Comparison of ENCODE assay signal across 13 cellular contexts in the genomic region with DNA sequence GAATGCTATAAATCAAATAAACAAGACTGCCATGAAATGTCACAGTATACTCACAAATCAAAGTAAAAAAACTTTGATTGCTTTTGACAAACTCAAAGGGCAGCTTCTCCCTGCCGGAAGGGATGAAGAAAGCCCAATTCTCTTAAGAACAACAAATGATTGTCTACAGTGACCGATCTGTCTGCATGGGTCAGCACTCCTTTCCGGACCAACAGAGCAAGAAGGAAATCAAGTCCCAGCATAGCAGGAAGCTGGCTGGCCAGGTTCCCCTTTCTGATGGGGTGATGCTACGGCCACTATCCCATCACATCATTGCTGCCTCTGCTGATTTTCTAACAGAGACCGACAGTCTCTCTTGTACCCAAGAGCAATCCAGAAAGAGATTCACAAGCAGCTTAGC. TPM values are rescaled to one million over a fixed set of nuclear protein-coding genes. Genes with fewer than 3 reads are reported as not detected.
DNase-seq lines count a peak whose midpoint lies in the region; ATAC-seq and TF ChIP-seq lines count a peak whose summit lies in the region.
"Had no signal": no experiment of that assay in that cellular context is flagged by ENCODE, and none has a peak within 500 bp of the region (broad histone marks: within the 10 kb centered on the region; RNA-seq: fewer than 3 reads in every experiment).

No MANE protein-coding gene starts in this region.

- TF ChIP-seq CTCF in mucosa of descending colon (IDR thresholded peaks at IDR 0.05), result no peak

- DNase-seq in foreskin melanocyte (peak; percentile 67), mucosa of descending colon (no peak), superior temporal gyrus (ENCODE audit: extremely low spot score) (peak; percentile 43), NCI-H2107 treated with DMSO at 0.1 percent for 48 hours (lab: John Stamatoyannopoulos, UW; ENCODE audit: unreplicated experiment) (no peak), NCI-H1092 (lab: John Stamatoyannopoulos, UW) (no peak), AG08395 (ENCODE audit: low spot score) (no peak)
- DNase-seq in stimulated activated CD8-positive, alpha-beta memory T cell treated with anti-CD3 and anti-CD28 coated beads, Interleukin-4, amount 100 ng/mL, for 48 hours, result no peak
- DNase-seq: activated CD4-positive, alpha-beta T cell treated with anti-CD3 and anti-CD28 coated beads for 4 hours; activated gamma-delta T cell treated with Interleukin-2 at 50 U/mL for 16 hours; central memory CD4-positive, alpha-beta T cell; MG63 had no signal

- intact Hi-C loops in mucosa of descending colon (cut with DNase I, micrococcal nuclease), result no loop called here

- no peaks in the 10 kb centered on the region for H3K4me1 ChIP-seq in mucosa of descending colon (ENCODE audit: low read depth)

- ATAC-seq in HG03571 (IDR thresholded peaks at IDR 0.05; ENCODE audit: unreplicated experiment) (peak; percentile 63), mucosa of descending colon (peak; percentile 47)

- no peaks in the 10 kb centered on the region for H3K36me3 ChIP-seq in mucosa of descending colon (ENCODE audit: low read depth)
- H3K36me3 ChIP-seq: MG63, SJSA1 had no signal

- H3K4me3 ChIP-seq in mucosa of descending colon, result no peak overlapping the region
- H3K4me3 ChIP-seq: MG63, SJSA1 had no signal

- no peaks in the 10 kb centered on the region for H3K9me3 ChIP-seq in mucosa of descending colon
- H3K9me3 ChIP-seq: MG63, SJSA1 had no signal

RNA-seq across cellular contexts. Expression of gene C1QTNF3, which starts 0.7 kb away (rescaled TPM):
- total RNA-seq in mucosa of descending colon, result 1 to 10 TPM; 5.3 to 10.0 (median 6.1) TPM

RNA-seq across cellular contexts. Expression of gene AMACR, which starts 34.5 kb away (rescaled TPM):
- 100 to 1,000 TPM in 1 of 3 donors, 10 to 100 TPM in 2; 36.3 to 111 (median 75.3) TPM for total RNA-seq in mucosa of descending colon

RNA-seq across cellular contexts. Expression of gene SLC45A2, which starts 57.8 kb away (rescaled TPM):
- total RNA-seq in mucosa of descending colon, result 1 to 10 TPM in 2 of 3 donors, under 1 TPM in 1; 0.28 to 1.2 (median 1.0) TPM
- total RNA-seq: SJSA1 had no signal

Comparison
In these comparisons a context has a peak if more than half of its experiments do, and no peak if none do; other contexts are left out.
1. DNase-seq: peak in foreskin melanocyte (single experiment) and superior temporal gyrus (single experiment); none in mucosa of descending colon (0 of 3), NCI-H2107 treated with DMSO at 0.1 percent for 48 hours (single experiment), stimulated activated CD8-positive, alpha-beta memory T cell treated with anti-CD3 and anti-CD28 coated beads, Interleukin-4, amount 100 ng/mL, for 48 hours (single experiment), NCI-H1092 (single experiment) and AG08395 (single experiment).